ENCODE assay signal across 8 cellular contexts in the genomic region with DNA sequence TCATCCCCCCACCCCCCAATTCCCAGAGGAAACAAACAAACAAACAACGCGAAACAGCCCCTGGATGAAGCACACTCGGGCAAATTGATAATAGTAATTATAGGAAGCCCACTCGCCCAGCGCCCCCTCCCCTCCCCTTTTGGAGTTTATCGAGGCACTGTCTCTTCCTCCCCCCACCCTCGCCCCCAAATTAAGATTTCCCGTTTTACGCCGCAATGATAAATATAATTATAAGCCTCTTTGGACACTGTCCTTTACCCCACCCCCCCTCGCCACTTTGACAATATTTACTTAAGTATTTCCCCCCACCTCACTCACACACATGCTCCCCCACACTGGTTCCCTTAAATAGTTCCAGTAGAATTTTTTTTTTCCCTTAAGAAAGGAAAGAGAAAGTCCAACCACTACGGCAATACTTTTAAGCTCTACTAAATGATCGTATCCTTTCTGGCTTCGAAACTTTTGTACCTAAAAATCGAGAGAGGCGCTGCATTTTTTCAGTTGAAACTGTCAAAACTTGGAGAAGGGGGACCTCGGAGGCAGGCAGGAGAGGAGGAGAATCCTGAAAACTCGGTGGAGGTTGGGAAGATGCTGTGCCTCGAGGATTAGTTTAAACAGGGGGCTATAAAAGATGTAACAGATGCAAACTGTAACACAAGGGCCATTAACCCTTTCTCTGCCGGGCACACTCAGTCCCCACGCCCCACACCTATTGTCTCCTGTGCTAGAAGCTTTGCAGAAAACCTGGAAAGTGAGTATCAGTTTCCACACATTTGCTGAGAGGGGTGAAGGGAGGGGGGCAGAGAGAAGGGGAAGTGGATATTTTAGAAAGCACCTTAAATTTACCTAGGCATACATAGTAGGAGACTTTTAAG. TPM values are rescaled to one million over a fixed set of nuclear protein-coding genes. Genes with fewer than 3 reads are reported as not detected.
DNase-seq lines count a peak whose midpoint lies in the region; ATAC-seq and TF ChIP-seq lines count a peak whose summit lies in the region.

No MANE protein-coding gene starts in this region.

- peaks cover 47% of the 10 kb centered on the region for H3K4me1 Mint-ChIP-seq in activated B cell treated with CpG ODN at 0.5 μM for 24 hours
- H3K4me1 Mint-ChIP-seq in stimulated activated memory B cell treated with anti-CD40 and anti-IgM and Interleukin-4, amounts not matched to agents 10 μg/mL and 1 μg/mL and 100 μg/mL, for 72 hours: peaks cover 45% of the 10 kb centered on the region

- intact Hi-C loops in activated B cell treated with CpG ODN at 0.5 μM for 24 hours (cut with micrococcal nuclease): loop anchor here (1.0 to 5.0 kb wide), 14 partner anchors 31 to 1175 kb away; a partner anchor contains a TSS

- POLR2A ChIA-PET in activated B cell treated with CpG ODN at 0.5 μM for 24 hours (lab: Charles Lee): interaction anchor here (0.5 to 4.3 kb wide), 18 partner anchors 7 to 1233 kb away, joined by 3 to 35 read pairs (median 4); no protein-coding TSS in a partner anchor

- H3K9ac ChIP-seq in iPS-20b (ENCODE audit: low read depth, low read length): peak overlapping the region; percentile 40; the same call in 1 of the 2 replicates

- peak overlapping the region; percentile 73 for H3K4me3 ChIP-seq in iPS-20b (ENCODE audit: low read length)

- no peak overlapping the region for H3K27ac Mint-ChIP-seq in activated B cell treated with CpG ODN at 0.5 μM for 24 hours
- H3K27ac Mint-ChIP-seq in stimulated activated memory B cell treated with anti-CD40 and anti-IgM and Interleukin-4, amounts not matched to agents 10 μg/mL and 1 μg/mL and 100 μg/mL, for 72 hours: no peak overlapping the region

- H3K9me3 ChIP-seq in iPS-20b (ENCODE audit: insufficient read depth, low read depth, low read length): no peaks in the 10 kb centered on the region

- DNase-seq in NCI-H2227 (lab: John Stamatoyannopoulos, UW; ENCODE audit: unreplicated experiment) (peak; percentile 19), NCI-H2227 treated with DMSO at 0.1 percent for 48 hours (lab: John Stamatoyannopoulos, UW) (no peak), activated B cell treated with CpG ODN at 0.5 μM for 24 hours (peak; percentile 29), substantia nigra (lab: John Stamatoyannopoulos, UW) (peak in 6 of 49 donors; percentile 23 to 38 (median 30))

- no peak overlapping the region for H3K4me3 Mint-ChIP-seq in activated B cell treated with CpG ODN at 0.5 μM for 24 hours
- H3K4me3 Mint-ChIP-seq in stimulated activated memory B cell treated with anti-CD40 and anti-IgM and Interleukin-4, amounts not matched to agents 10 μg/mL and 1 μg/mL and 100 μg/mL, for 72 hours: no peak overlapping the region

- peaks cover 55% of the 10 kb centered on the region; the same call in 1 of the 2 replicates for H3K4me1 ChIP-seq in iPS-20b (ENCODE audit: insufficient read depth, low read length)

- peaks cover 96% of the 10 kb centered on the region for H3K27me3 ChIP-seq in iPS-20b (ENCODE audit: insufficient read depth, low read length)

- H3K27ac ChIP-seq in iPS-20b (ENCODE audit: low read length) (no peak overlapping the region), substantia nigra (ENCODE audit: low read depth, low read length, poor library complexity, severe bottlenecking) (peak overlapping the region; percentile 99)

- no peaks in the 10 kb centered on the region for H3K36me3 ChIP-seq in iPS-20b (ENCODE audit: insufficient read depth, low read depth, low read length)

- CTCF ChIA-PET in activated B cell treated with CpG ODN at 0.5 μM for 24 hours (lab: Charles Lee): interaction anchor here (0.6 kb wide), 1 partner anchor 767 kb away, joined by 3 read pairs; no protein-coding TSS in a partner anchor

- ATAC-seq in activated B cell treated with CpG ODN at 0.5 μM for 24 hours (ENCODE audit: low read depth) (no peak), HG03135 (IDR thresholded peaks at IDR 0.05; ENCODE audit: unreplicated experiment) (no peak), HG02938 (IDR thresholded peaks at IDR 0.05; ENCODE audit: unreplicated experiment) (no peak)
- no peak for ATAC-seq in stimulated activated memory B cell treated with anti-CD40 and anti-IgM and Interleukin-4, amounts not matched to agents 10 μg/mL and 1 μg/mL and 100 μg/mL, for 72 hours

- no peaks in the 10 kb centered on the region for H3K27me3 Mint-ChIP-seq in activated B cell treated with CpG ODN at 0.5 μM for 24 hours
- H3K27me3 Mint-ChIP-seq in stimulated activated memory B cell treated with anti-CD40 and anti-IgM and Interleukin-4, amounts not matched to agents 10 μg/mL and 1 μg/mL and 100 μg/mL, for 72 hours: peaks cover 12% of the 10 kb centered on the region

- peaks cover 34% of the 10 kb centered on the region for H3K36me3 Mint-ChIP-seq in activated B cell treated with CpG ODN at 0.5 μM for 24 hours (ENCODE audit: low read depth)
- peaks cover 18% of the 10 kb centered on the region for H3K36me3 Mint-ChIP-seq in stimulated activated memory B cell treated with anti-CD40 and anti-IgM and Interleukin-4, amounts not matched to agents 10 μg/mL and 1 μg/mL and 100 μg/mL, for 72 hours

- H3K9me3 Mint-ChIP-seq in activated B cell treated with CpG ODN at 0.5 μM for 24 hours: no peaks in the 10 kb centered on the region
- no peaks in the 10 kb centered on the region for H3K9me3 Mint-ChIP-seq in stimulated activated memory B cell treated with anti-CD40 and anti-IgM and Interleukin-4, amounts not matched to agents 10 μg/mL and 1 μg/mL and 100 μg/mL, for 72 hours

- no peak for TF ChIP-seq CTCF in activated B cell treated with CpG ODN at 0.5 μM for 24 hours (IDR thresholded peaks at IDR 0.05)

RNA-seq across cellular contexts. Expression of gene ZEB2, which starts 1.9 kb away (rescaled TPM):
- total RNA-seq in activated B cell treated with CpG ODN at 0.5 μM for 24 hours: 162 and 200 TPM in 2 replicates
